ENCODE assay signal across 11 cellular contexts in the genomic region with DNA sequence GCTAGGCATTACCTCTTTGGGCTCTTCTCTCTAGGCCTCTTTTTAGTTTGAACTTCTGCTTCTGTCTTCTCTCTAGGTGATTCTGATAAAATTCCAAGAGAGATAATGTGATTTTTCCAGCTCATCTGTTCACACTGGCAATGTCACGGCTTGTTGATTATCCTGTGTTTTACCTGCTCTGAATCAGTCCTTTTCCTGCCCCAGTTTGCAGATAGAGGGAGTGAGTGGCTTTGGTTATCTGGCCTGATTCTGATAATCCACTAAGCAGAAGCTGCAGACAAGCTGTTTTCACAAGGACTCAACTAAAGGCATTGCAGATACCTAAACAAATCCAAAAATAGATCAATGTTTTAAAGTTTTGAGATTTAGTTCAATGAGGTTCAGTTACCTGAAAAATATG.
"Had no signal": no experiment of that assay in that cellular context is flagged by ENCODE, and none has a peak within 500 bp of the region (broad histone marks: within the 10 kb centered on the region; RNA-seq: fewer than 3 reads in every experiment).

No MANE protein-coding gene starts in this region.

- H3K4me1 ChIP-seq: prostate gland, right lobe of liver had no signal

- H3K4me2 ChIP-seq: smooth muscle cell had no signal

- H3K27me3 ChIP-seq: right lobe of liver had no signal

- H3K27ac ChIP-seq: prostate gland, right lobe of liver had no signal

- H3K36me3 ChIP-seq: prostate gland, right lobe of liver had no signal

- H3K9me3 ChIP-seq: prostate gland, right lobe of liver had no signal

- DNase-seq: activated CD4-positive, alpha-beta memory T cell treated with anti-CD3 and anti-CD28 coated beads for 36 hours; activated CD8-positive, alpha-beta memory T cell treated with anti-CD3 and anti-CD28 coated beads, Interleukin-2, amount 10 ng/mL, durations not matched to agents 7 days and 5 days; activated naive CD4-positive, alpha-beta T cell treated with anti-CD3 and anti-CD28 coated beads, Interleukin-2, amount 50 U/mL, for 16 hours; activated T-cell treated with anti-CD3 and anti-CD28 coated beads, Interleukin-2, amount 50 U/mL, for 24 hours; hypothalamus; immature natural killer cell; nephron progenitor cell; right lobe of liver; stimulated activated naive CD8-positive, alpha-beta T cell treated with anti-CD3 and anti-CD28 coated beads, Interleukin-15, amount 100 ng/mL, for 72 hours had no signal

- H3K4me3 ChIP-seq: prostate gland, right lobe of liver, smooth muscle cell had no signal
